ENCODE assay signal across 8 cellular contexts in the genomic region with DNA sequence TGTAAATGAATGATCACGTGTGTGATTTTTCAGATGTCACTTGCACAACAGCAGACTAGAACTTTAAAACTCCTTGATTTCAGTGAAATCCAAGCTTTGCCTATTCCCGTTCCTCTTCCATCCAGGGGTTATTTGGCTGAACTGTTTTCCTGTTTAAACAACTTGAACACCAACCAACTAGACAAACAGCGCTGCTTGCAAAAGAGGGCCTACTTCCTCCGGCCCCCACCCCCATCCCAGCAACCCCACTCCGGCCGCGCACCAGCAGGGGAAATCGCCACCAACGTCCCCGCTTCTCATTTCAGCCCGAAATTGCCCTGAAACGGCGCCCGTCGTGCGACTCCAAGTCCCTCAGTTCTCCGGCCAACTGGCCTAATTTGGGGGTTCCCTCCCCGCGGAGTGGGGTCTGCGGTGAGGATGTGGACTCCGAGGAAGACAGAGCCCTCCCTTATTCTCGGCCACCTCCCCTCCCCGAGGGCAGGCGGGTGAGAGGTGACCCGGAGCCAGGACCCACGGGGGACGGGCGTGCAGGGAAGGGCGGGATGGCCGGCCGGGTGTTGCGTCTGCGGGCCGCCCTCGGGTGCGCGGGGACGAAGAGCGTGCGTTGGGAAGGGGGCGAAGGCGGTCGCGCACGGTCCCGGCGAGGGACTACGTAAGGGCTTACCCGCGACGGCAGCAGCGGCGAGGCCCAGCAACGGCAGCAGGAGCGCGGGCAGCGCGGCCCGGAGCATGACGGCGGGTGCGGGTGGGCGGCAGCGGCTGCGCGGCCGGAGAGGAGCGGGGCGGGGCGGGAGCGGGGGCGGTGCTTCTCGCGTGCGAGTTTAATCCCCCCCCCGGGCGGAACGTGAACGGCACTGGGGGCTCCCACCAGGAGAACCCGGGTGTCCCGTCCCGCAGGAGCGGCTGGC. TPM values are rescaled to one million over a fixed set of nuclear protein-coding genes. Genes with fewer than 3 reads are reported as not detected.
DNase-seq lines count a peak whose midpoint lies in the region; ATAC-seq and TF ChIP-seq lines count a peak whose summit lies in the region.

TSS of gene CD302 (minus strand) at position 741 of the 908 bp plus-strand sequence. CDS start at position 731, 10 bp downstream.

- CTCF ChIA-PET in activated CD4-positive, alpha-beta memory T cell treated with anti-CD3 and anti-CD28 coated beads, Interleukin-2, amount 10 ng/mL, durations not matched to agents 7 days and 5 days (lab: Charles Lee) = no interaction called here

- peak within 1 kb of the TSS; percentile 40 for H3K4me3 Mint-ChIP-seq in activated CD4-positive, alpha-beta memory T cell treated with anti-CD3 and anti-CD28 coated beads, Interleukin-2, amount 10 ng/mL, durations not matched to agents 7 days and 5 days
- H3K4me3 Mint-ChIP-seq in endothelial cell (ENCODE audit: unreplicated experiment) = peak within 1 kb of the TSS; percentile 91

- H3K4me1 ChIP-seq in mesodermal cell (ENCODE audit: control insufficient read depth, insufficient read depth, low read length, poor library complexity, severe bottlenecking) = peaks cover 6% of the 10 kb centered on the region

- no peak within 1 kb of the TSS for H3K27ac Mint-ChIP-seq in activated CD4-positive, alpha-beta memory T cell treated with anti-CD3 and anti-CD28 coated beads, Interleukin-2, amount 10 ng/mL, durations not matched to agents 7 days and 5 days
- H3K27ac Mint-ChIP-seq in endothelial cell (ENCODE audit: unreplicated experiment) = peak within 1 kb of the TSS; percentile 48

- DNase-seq in EL (peak; percentile 60), LNCaP clone FGC (ENCODE audit: low read depth) (no peak), endothelial cell (ENCODE audit: low spot score) (peak; percentile 60), NCI-H226 (no peak)
- DNase-seq in activated CD4-positive, alpha-beta memory T cell treated with anti-CD3 and anti-CD28 coated beads, Interleukin-2, amount 10 ng/mL, durations not matched to agents 7 days and 5 days = no peak
- DNase-seq in stimulated activated CD8-positive, alpha-beta memory T cell treated with anti-CD3 and anti-CD28 coated beads, Interleukin-4, amount 100 ng/mL, for 48 hours = peak; percentile 63

- TF ChIP-seq CTCF in LNCaP clone FGC (IDR thresholded peaks at IDR 0.05; ENCODE audit: control insufficient read depth, extremely low read depth, insufficient read depth) (no peak), endothelial cell (IDR thresholded peaks at IDR 0.05; ENCODE audit: unreplicated experiment) (no peak)

- H3K27me3 Mint-ChIP-seq in activated CD4-positive, alpha-beta memory T cell treated with anti-CD3 and anti-CD28 coated beads, Interleukin-2, amount 10 ng/mL, durations not matched to agents 7 days and 5 days = peaks cover 49% of the 10 kb centered on the region
- peaks cover 9% of the 10 kb centered on the region for H3K27me3 Mint-ChIP-seq in endothelial cell (ENCODE audit: unreplicated experiment)

- H3K4me3 ChIP-seq in LNCaP clone FGC (ENCODE audit: low read depth, low read length) (peak within 1 kb of the TSS; percentile 63), mesodermal cell (ENCODE audit: extremely low read depth, insufficient read depth, low read length, poor library complexity, severe bottlenecking) (peak within 1 kb of the TSS; percentile 50)

- peaks cover 11% of the 10 kb centered on the region for H3K4me1 Mint-ChIP-seq in activated CD4-positive, alpha-beta memory T cell treated with anti-CD3 and anti-CD28 coated beads, Interleukin-2, amount 10 ng/mL, durations not matched to agents 7 days and 5 days
- H3K4me1 Mint-ChIP-seq in endothelial cell (ENCODE audit: unreplicated experiment) = peaks cover 23% of the 10 kb centered on the region

- 5 to 7% methylated on average over 53 to 57 of the region's 83 CpGs for WGBS in mesodermal cell (ENCODE audit: insufficient coverage in 2 of 2), 2 experiments

- H3K36me3 ChIP-seq in mesodermal cell (ENCODE audit: control insufficient read depth, insufficient read depth, low read length) = no peaks in the 10 kb centered on the region

- H3K36me3 Mint-ChIP-seq in activated CD4-positive, alpha-beta memory T cell treated with anti-CD3 and anti-CD28 coated beads, Interleukin-2, amount 10 ng/mL, durations not matched to agents 7 days and 5 days (ENCODE audit: low read depth) = peaks cover 4% of the 10 kb centered on the region
- no peaks in the 10 kb centered on the region for H3K36me3 Mint-ChIP-seq in endothelial cell (ENCODE audit: low read depth, unreplicated experiment)

- H3K27ac ChIP-seq in mesodermal cell (ENCODE audit: low read depth, low read length, severe bottlenecking) = no peak within 1 kb of the TSS

- ATAC-seq in GM21528 (IDR thresholded peaks at IDR 0.05; ENCODE audit: low FRiP score, unreplicated experiment) = peak; percentile 82

- POLR2A ChIA-PET in activated CD4-positive, alpha-beta memory T cell treated with anti-CD3 and anti-CD28 coated beads, Interleukin-2, amount 10 ng/mL, durations not matched to agents 7 days and 5 days (lab: Charles Lee) = no interaction called here

- H3K9me3 ChIP-seq in mesodermal cell (ENCODE audit: control insufficient read depth, low read length) = no peaks in the 10 kb centered on the region

- no peaks in the 10 kb centered on the region for H3K9me3 Mint-ChIP-seq in activated CD4-positive, alpha-beta memory T cell treated with anti-CD3 and anti-CD28 coated beads, Interleukin-2, amount 10 ng/mL, durations not matched to agents 7 days and 5 days
- H3K9me3 Mint-ChIP-seq in endothelial cell (ENCODE audit: unreplicated experiment) = no peaks in the 10 kb centered on the region

RNA-seq across cellular contexts. Expression of gene CD302, which starts in this region (rescaled TPM):
- under 1 TPM; 0.40 to 0.50 TPM for total RNA-seq in activated CD4-positive, alpha-beta memory T cell treated with anti-CD3 and anti-CD28 coated beads, Interleukin-2, amount 10 ng/mL, durations not matched to agents 7 days and 5 days
- 5.2 TPM for total RNA-seq in endothelial cell (ENCODE audit: unreplicated experiment)
- polyA plus RNA-seq in mesodermal cell (2013, experiment 1 of 2) = 2.9 TPM
- polyA plus RNA-seq in mesodermal cell (2013, experiment 2 of 2) = 2.7 TPM

Comparison
In these comparisons a context has a peak if more than half of its experiments do, and no peak if none do; other contexts are left out.
1. DNase-seq: peak in EL (single experiment), endothelial cell (single experiment) and stimulated activated CD8-positive, alpha-beta memory T cell treated with anti-CD3 and anti-CD28 coated beads, Interleukin-4, amount 100 ng/mL, for 48 hours (single experiment); none in LNCaP clone FGC (single experiment), activated CD4-positive, alpha-beta memory T cell treated with anti-CD3 and anti-CD28 coated beads, Interleukin-2, amount 10 ng/mL, durations not matched to agents 7 days and 5 days (single experiment) and NCI-H226 (single experiment).